In the genomic region with DNA sequence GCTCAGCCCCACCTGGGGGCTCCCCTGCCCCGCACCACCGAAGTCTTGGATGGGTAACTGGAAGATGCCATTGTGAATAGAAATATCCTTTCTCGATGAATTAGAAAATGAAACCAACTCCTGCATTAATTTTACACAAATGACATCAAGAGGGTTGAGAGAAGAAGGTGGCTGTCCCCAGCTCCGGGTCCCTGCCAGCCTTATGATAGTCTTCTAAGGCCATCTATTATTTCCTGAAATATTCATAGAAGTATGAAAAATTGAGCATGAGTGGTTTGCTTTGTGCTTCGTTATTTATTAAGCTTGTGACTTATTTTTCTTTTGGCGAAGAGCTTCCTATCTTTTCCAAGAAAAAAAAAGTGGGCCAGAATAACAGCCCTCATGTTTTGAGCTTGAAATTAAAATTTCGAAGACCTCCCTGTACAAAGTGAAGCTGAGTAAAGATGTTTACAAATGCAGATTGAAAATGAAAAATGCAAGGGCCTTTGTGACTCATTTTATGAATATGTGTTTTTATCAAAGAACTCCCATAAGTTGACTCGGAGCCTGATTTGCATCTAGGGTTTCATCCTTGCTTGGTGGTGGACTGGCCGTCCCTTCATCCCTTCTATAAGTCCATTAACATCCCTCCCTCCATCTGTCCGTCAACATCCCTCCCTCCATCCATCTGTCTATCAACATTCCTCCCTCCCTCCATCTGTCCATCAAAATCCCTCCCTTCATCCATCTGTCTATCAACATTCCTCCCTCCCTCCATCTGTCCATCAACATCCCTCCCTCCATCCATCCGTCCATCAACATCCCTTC, we compare ENCODE assay signal across 9 cellular contexts. TPM values are rescaled to one million over a fixed set of nuclear protein-coding genes. Genes with fewer than 3 reads are reported as not detected.
DNase-seq lines count a peak whose midpoint lies in the region; ATAC-seq, FAIRE-seq and TF ChIP-seq lines count a peak whose summit lies in the region.
"Had no signal": no experiment of that assay in that cellular context is flagged by ENCODE, and none has a peak within 500 bp of the region (broad histone marks: within the 10 kb centered on the region; RNA-seq: fewer than 3 reads in every experiment).

No MANE protein-coding gene starts in this region.

- DNase-seq in GM12891 (ENCODE audit: insufficient read length, low spot score) (no peak), thyroid gland (no peak), T1000 (lab: John Stamatoyannopoulos, UW) (no peak), DMS79 (lab: John Stamatoyannopoulos, UW) (no peak)
- DNase-seq in activated T-helper 1 cell treated with anti-CD3 and anti-CD28 coated beads, Interleukin-12 subunit alpha, Interleukin-12 subunit beta, Interleukin-2, Interleukin-4 antibody, amounts not matched to agents 30 ng/mL and 10 ng/mL and 1 ng/mL, durations not matched to agents 14 hours and 24 hours and 36 hours (ENCODE audit: low spot score): no peak
- DNase-seq in stimulated activated CD4-positive, alpha-beta T cell treated with anti-CD3 and anti-CD28 coated beads, Interleukin-2, amount 100 ng/mL, for 48 hours: no peak

- peak overlapping the region; percentile 68 for H3K27ac Mint-ChIP-seq in activated T-helper 1 cell treated with anti-CD3 and anti-CD28 coated beads, Interleukin-12 subunit alpha, Interleukin-12 subunit beta, Interleukin-2, Interleukin-4 antibody, amounts not matched to agents 30 ng/mL and 10 ng/mL and 1 ng/mL, durations not matched to agents 14 hours and 24 hours and 36 hours

- TF ChIP-seq POLR2A in GM12891 (IDR thresholded peaks at IDR 0.05; ENCODE audit: low read depth, low read length): no peak
- no peak for TF ChIP-seq POLR2A in thyroid gland (IDR thresholded peaks at IDR 0.05)

- no peaks in the 10 kb centered on the region for H3K9me3 ChIP-seq in thyroid gland

- no peak for TF ChIP-seq CTCF in thyroid gland (IDR thresholded peaks at IDR 0.05)

- peaks cover 16% of the 10 kb centered on the region for H3K4me1 Mint-ChIP-seq in activated T-helper 1 cell treated with anti-CD3 and anti-CD28 coated beads, Interleukin-12 subunit alpha, Interleukin-12 subunit beta, Interleukin-2, Interleukin-4 antibody, amounts not matched to agents 30 ng/mL and 10 ng/mL and 1 ng/mL, durations not matched to agents 14 hours and 24 hours and 36 hours (ENCODE audit: low read depth)

- peak overlapping the region; percentile 14 to 30 (median 28) for H3K4me3 ChIP-seq in thyroid gland (replicated peaks in 1 of 3)

- H3K36me3 Mint-ChIP-seq in activated T-helper 1 cell treated with anti-CD3 and anti-CD28 coated beads, Interleukin-12 subunit alpha, Interleukin-12 subunit beta, Interleukin-2, Interleukin-4 antibody, amounts not matched to agents 30 ng/mL and 10 ng/mL and 1 ng/mL, durations not matched to agents 14 hours and 24 hours and 36 hours (ENCODE audit: low read depth): no peaks in the 10 kb centered on the region

- peak; percentile 37 for ATAC-seq in HG02642 (IDR thresholded peaks at IDR 0.05; ENCODE audit: poor library complexity, unreplicated experiment)

- intact Hi-C loops in activated T-helper 1 cell treated with anti-CD3 and anti-CD28 coated beads, Interleukin-12 subunit alpha, Interleukin-12 subunit beta, Interleukin-2, Interleukin-4 antibody, amounts not matched to agents 30 ng/mL and 10 ng/mL and 1 ng/mL, durations not matched to agents 14 hours and 24 hours and 36 hours (cut with micrococcal nuclease): loop anchor here (1.0 to 5.0 kb wide), 2 partner anchors 201 to 296 kb away; no protein-coding TSS in a partner anchor
- intact Hi-C loops in thyroid gland (cut with DNase I): no loop called here

- FAIRE-seq in GM12891 (lab: Jason Lieb, UNC): peak; percentile 68

- H3K36me3 ChIP-seq in thyroid gland: no peaks in the 10 kb centered on the region

- peaks cover 21 to 34% of the 10 kb centered on the region in 2 donors for H3K4me1 ChIP-seq in thyroid gland

- H3K27me3 ChIP-seq in layer of hippocampus (ENCODE audit: control insufficient read depth, insufficient read depth, low read length) (no peaks in the 10 kb centered on the region), thyroid gland (no peaks in the 10 kb centered on the region)

- H3K27ac ChIP-seq in layer of hippocampus (ENCODE audit: low read depth, low read length): peak overlapping the region; percentile 38
- H3K27ac ChIP-seq in thyroid gland: peak overlapping the region in 1 of 3 donors; percentile 43

- H3K9me3 Mint-ChIP-seq in activated T-helper 1 cell treated with anti-CD3 and anti-CD28 coated beads, Interleukin-12 subunit alpha, Interleukin-12 subunit beta, Interleukin-2, Interleukin-4 antibody, amounts not matched to agents 30 ng/mL and 10 ng/mL and 1 ng/mL, durations not matched to agents 14 hours and 24 hours and 36 hours: no peaks in the 10 kb centered on the region

- H3K4me3 Mint-ChIP-seq in activated T-helper 1 cell treated with anti-CD3 and anti-CD28 coated beads, Interleukin-12 subunit alpha, Interleukin-12 subunit beta, Interleukin-2, Interleukin-4 antibody, amounts not matched to agents 30 ng/mL and 10 ng/mL and 1 ng/mL, durations not matched to agents 14 hours and 24 hours and 36 hours: peak overlapping the region; percentile 90

- 57 to 58% methylated on average over 11 of the region's 11 CpGs for WGBS in thyroid gland, 2 donors

- peaks cover 11% of the 10 kb centered on the region for H3K27me3 Mint-ChIP-seq in activated T-helper 1 cell treated with anti-CD3 and anti-CD28 coated beads, Interleukin-12 subunit alpha, Interleukin-12 subunit beta, Interleukin-2, Interleukin-4 antibody, amounts not matched to agents 30 ng/mL and 10 ng/mL and 1 ng/mL, durations not matched to agents 14 hours and 24 hours and 36 hours (ENCODE audit: insufficient read depth)

TF ChIP-seq in GM12891, 5 proteins besides CTCF, POLR2A, EP300 and RAD21:
- TF ChIP-seq SPI1 (IDR thresholded peaks at IDR 0.05; ENCODE audit: low read depth, low read length): no peak
- no peak for TF ChIP-seq PAX5 (IDR thresholded peaks at IDR 0.05; ENCODE audit: insufficient read depth, low read length, severe bottlenecking)
- TF ChIP-seq POLR2AphosphoS5 (IDR thresholded peaks at IDR 0.05; ENCODE audit: low read depth, low read length): no peak
- TF ChIP-seq POU2F2 (IDR thresholded peaks at IDR 0.05; ENCODE audit: low read depth, low read length): peak; percentile 77; the same call in 1 of the 2 replicates

RNA-seq across cellular contexts. Expression of gene CFAP46, which starts 20.5 kb away (rescaled TPM):
- polyA plus RNA-seq in GM12891 (2012; ENCODE audit: low read depth, missing spikeins): 1.5 TPM
- not detected in 2 replicates for total RNA-seq in activated T-helper 1 cell treated with anti-CD3 and anti-CD28 coated beads, Interleukin-12 subunit alpha, Interleukin-12 subunit beta, Interleukin-2, Interleukin-4 antibody, amounts not matched to agents 30 ng/mL and 10 ng/mL and 1 ng/mL, durations not matched to agents 14 hours and 24 hours and 36 hours
- 10 to 100 TPM in 1 of 4 donors, 1 to 10 TPM in 3; 3.6 to 12.7 (median 9.1) TPM for total RNA-seq in thyroid gland
- total RNA-seq: RPMI7951 had no signal
